In the genomic region with DNA sequence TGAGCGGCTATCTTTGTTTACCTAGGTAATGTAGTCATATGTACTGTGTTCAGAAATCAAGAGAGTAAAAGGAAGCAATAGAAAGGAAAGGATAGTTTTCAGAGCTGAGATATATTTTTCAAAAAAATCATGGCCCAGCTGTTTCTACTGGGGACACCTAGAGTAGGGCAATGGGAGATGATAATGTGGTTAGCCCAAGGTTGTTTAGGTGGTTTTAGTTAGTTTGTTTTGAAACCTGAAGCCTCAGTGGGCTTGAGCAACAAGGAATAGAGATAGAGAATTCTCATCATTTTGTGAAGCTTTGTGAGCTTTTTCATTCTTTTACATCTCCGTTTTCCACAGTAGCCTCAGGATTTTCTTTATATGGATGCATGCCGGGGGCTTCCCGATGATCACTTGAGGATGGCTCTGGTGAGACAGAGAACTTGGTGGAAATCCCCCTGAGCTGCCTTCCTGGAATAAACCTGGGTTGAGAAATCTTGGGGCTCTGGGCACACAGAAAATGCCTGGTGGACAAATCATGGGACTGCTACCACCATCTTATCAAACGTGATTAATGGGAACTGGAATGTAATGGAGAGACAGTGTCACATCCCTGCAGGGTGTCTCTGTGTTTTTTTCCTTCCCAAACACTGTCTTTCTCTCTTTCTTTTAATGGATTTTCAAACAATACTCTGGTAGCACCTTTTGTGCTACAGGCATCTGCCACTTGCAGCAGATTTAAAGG, we compare ENCODE assay signal across 2 cellular contexts.
TF ChIP-seq lines count a peak whose summit lies in the region.

No MANE protein-coding gene starts in this region.

TF ChIP-seq in IMR-90, 13 proteins besides CTCF, POLR2A, EP300 and RAD21:
- TF ChIP-seq RFX5 (IDR thresholded peaks at IDR 0.05; ENCODE audit: low read depth, low read length) (no peak), MAZ (IDR thresholded peaks at IDR 0.05; ENCODE audit: borderline replicate concordance, low read depth, low read length) (no peak), MXI1 (IDR thresholded peaks at IDR 0.05; ENCODE audit: borderline replicate concordance, low read depth, low read length) (no peak), ELK1 (IDR thresholded peaks at IDR 0.05; ENCODE audit: borderline replicate concordance, low read depth, low read length) (no peak), SMC3 (IDR thresholded peaks at IDR 0.05; ENCODE audit: low read depth, low read length) (no peak), CHD1 (IDR thresholded peaks at IDR 0.05; ENCODE audit: low read depth, low read length) (no peak), BHLHE40 (IDR thresholded peaks at IDR 0.05; ENCODE audit: low read depth, low read length) (no peak)

TF ChIP-seq in GM12878, 131 proteins besides CTCF, POLR2A, EP300 and RAD21:
- TF ChIP-seq POLR2AphosphoS5 (IDR thresholded peaks at IDR 0.05; ENCODE audit: low read length): no peak
- TF ChIP-seq POLR2AphosphoS2 (IDR thresholded peaks at IDR 0.05; ENCODE audit: low read depth, low read length): no peak
- TF ChIP-seq, protein P1, sequence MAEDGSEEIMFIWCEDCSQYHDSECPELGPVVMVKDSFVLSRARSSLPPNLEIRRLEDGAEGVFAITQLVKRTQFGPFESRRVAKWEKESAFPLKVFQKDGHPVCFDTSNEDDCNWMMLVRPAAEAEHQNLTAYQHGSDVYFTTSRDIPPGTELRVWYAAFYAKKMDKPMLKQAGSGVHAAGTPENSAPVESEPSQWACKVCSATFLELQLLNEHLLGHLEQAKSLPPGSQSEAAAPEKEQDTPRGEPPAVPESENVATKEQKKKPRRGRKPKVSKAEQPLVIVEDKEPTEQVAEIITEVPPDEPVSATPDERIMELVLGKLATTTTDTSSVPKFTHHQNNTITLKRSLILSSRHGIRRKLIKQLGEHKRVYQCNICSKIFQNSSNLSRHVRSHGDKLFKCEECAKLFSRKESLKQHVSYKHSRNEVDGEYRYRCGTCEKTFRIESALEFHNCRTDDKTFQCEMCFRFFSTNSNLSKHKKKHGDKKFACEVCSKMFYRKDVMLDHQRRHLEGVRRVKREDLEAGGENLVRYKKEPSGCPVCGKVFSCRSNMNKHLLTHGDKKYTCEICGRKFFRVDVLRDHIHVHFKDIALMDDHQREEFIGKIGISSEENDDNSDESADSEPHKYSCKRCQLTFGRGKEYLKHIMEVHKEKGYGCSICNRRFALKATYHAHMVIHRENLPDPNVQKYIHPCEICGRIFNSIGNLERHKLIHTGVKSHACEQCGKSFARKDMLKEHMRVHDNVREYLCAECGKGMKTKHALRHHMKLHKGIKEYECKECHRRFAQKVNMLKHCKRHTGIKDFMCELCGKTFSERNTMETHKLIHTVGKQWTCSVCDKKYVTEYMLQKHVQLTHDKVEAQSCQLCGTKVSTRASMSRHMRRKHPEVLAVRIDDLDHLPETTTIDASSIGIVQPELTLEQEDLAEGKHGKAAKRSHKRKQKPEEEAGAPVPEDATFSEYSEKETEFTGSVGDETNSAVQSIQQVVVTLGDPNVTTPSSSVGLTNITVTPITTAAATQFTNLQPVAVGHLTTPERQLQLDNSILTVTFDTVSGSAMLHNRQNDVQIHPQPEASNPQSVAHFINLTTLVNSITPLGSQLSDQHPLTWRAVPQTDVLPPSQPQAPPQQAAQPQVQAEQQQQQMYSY (CRISPR knock-in tag; IDR thresholded peaks at IDR 0.05): no peak
TF ChIP-seq in GM12878: peak in this region for 0.
